In genomic region chr7:50262916-50263690, GRCh38 we compare ENCODE assay signal across 9 cellular contexts. TPM values are rescaled to one million over a fixed set of nuclear protein-coding genes. Genes with fewer than 3 reads are reported as not detected.
DNase-seq lines count a peak whose midpoint lies in the region; ATAC-seq and TF ChIP-seq lines count a peak whose summit lies in the region.
"Had no signal": no experiment of that assay in that cellular context is flagged by ENCODE, and none has a peak within 500 bp of the region (broad histone marks: within the 10 kb centered on the region; RNA-seq: fewer than 3 reads in every experiment).

No MANE protein-coding gene starts in this region.

- POLR2A ChIA-PET in SK-N-SH (lab: Yijun Ruan, JAX) = no interaction called here

- no peaks in the 10 kb centered on the region for H3K79me2 ChIP-seq in SK-N-SH (ENCODE audit: insufficient read depth)

- peaks cover 84% of the 10 kb centered on the region for H3K4me1 Mint-ChIP-seq in activated T-helper 2 cell treated with anti-CD3 and anti-CD28 coated beads, Interferon-gamma antibody, Interleukin-2, Interleukin-4, amounts not matched to agents 10 μg/mL and 5 μg/mL and 100 μg/mL, durations not matched to agents 14 hours and 24 hours and 36 hours (ENCODE audit: low read depth)

- 10 to 23% (median 13%) methylated on average over 1 of the region's 1 CpG for WGBS in psoas muscle, 3 donors
- WGBS in SK-N-SH (ENCODE audit: low lambda C conversion rate) = 13% methylated on average over 1 of the region's 1 CpG

- H3K9me2 ChIP-seq in SK-N-SH = no peaks in the 10 kb centered on the region

- H3K9me3 ChIP-seq in psoas muscle = no peaks in the 10 kb centered on the region
- H3K9me3 ChIP-seq in SK-N-SH = no peaks in the 10 kb centered on the region

- H3K9ac ChIP-seq in SK-N-SH = no peak overlapping the region

- no peak for TF ChIP-seq RAD21 in SK-N-SH (IDR thresholded peaks at IDR 0.05; ENCODE audit: low read length)

- peak overlapping the region; percentile 61 for H3K4me3 Mint-ChIP-seq in activated T-helper 2 cell treated with anti-CD3 and anti-CD28 coated beads, Interferon-gamma antibody, Interleukin-2, Interleukin-4, amounts not matched to agents 10 μg/mL and 5 μg/mL and 100 μg/mL, durations not matched to agents 14 hours and 24 hours and 36 hours (ENCODE audit: low read depth)

- no peak for TF ChIP-seq CTCF in GM20000 (IDR thresholded peaks at IDR 0.05; ENCODE audit: extremely low read depth, missing control alignments)
- TF ChIP-seq CTCF in psoas muscle (IDR thresholded peaks at IDR 0.05) = no peak
- no peak for TF ChIP-seq CTCF in SK-N-SH (IDR thresholded peaks at IDR 0.05)

- H3F3A ChIP-seq in SK-N-SH (replicated peaks; ENCODE audit: insufficient read depth) = no peaks in the 10 kb centered on the region

- DNase-seq in DMS53 treated with DMSO at 0.1 percent for 48 hours (lab: John Stamatoyannopoulos, UW; ENCODE audit: unreplicated experiment) = peak; percentile 37
- peak; percentile 51 for DNase-seq in GM20000 (ENCODE audit: low spot score)
- no peak for DNase-seq in activated T-helper 2 cell treated with anti-CD3 and anti-CD28 coated beads, Interferon-gamma antibody, Interleukin-2, Interleukin-4, amounts not matched to agents 10 μg/mL and 5 μg/mL and 100 μg/mL, durations not matched to agents 14 hours and 24 hours and 36 hours (ENCODE audit: low spot score)
- DNase-seq in psoas muscle = no peak
- DNase-seq in dermis blood vessel endothelial cell = no peak
- DNase-seq in SK-N-SH = no peak
- no peak for DNase-seq in GM03348 (ENCODE audit: low spot score)

- no peaks in the 10 kb centered on the region for H3K4me1 ChIP-seq in psoas muscle
- no peaks in the 10 kb centered on the region; a peak in 2 of 4 replicates for H3K4me1 ChIP-seq in SK-N-SH (ENCODE audit: control insufficient read depth in 1 of 2, insufficient read depth in 2 of 2, low read depth in 1 of 2, low read length in 1 of 2)

- H3K36me3 Mint-ChIP-seq in activated T-helper 2 cell treated with anti-CD3 and anti-CD28 coated beads, Interferon-gamma antibody, Interleukin-2, Interleukin-4, amounts not matched to agents 10 μg/mL and 5 μg/mL and 100 μg/mL, durations not matched to agents 14 hours and 24 hours and 36 hours (ENCODE audit: low read depth) = peaks cover 3% of the 10 kb centered on the region

- H3K4me3 ChIP-seq in psoas muscle (no peak overlapping the region), SK-N-SH (ENCODE audit: low read depth in 2 of 2, low read length in 1 of 2) (no peak overlapping the region)

- peak overlapping the region; percentile 89 for H3K27ac Mint-ChIP-seq in activated T-helper 2 cell treated with anti-CD3 and anti-CD28 coated beads, Interferon-gamma antibody, Interleukin-2, Interleukin-4, amounts not matched to agents 10 μg/mL and 5 μg/mL and 100 μg/mL, durations not matched to agents 14 hours and 24 hours and 36 hours

- ATAC-seq in HG03457 (IDR thresholded peaks at IDR 0.05; ENCODE audit: unreplicated experiment) (peak; percentile 61), psoas muscle (no peak)

- H3K27me3 ChIP-seq in psoas muscle (ENCODE audit: insufficient read depth in 3 of 3, low read length in 2 of 3) (no peaks in the 10 kb centered on the region), SK-N-SH (ENCODE audit: insufficient read depth) (no peaks in the 10 kb centered on the region)

- H4K20me1 ChIP-seq in SK-N-SH (ENCODE audit: insufficient read depth) = no peaks in the 10 kb centered on the region

- H3K36me3 ChIP-seq in psoas muscle (ENCODE audit: insufficient read depth in 1 of 2, low read depth in 1 of 2) (no peaks in the 10 kb centered on the region), SK-N-SH (replicated peaks in 1 of 2; ENCODE audit: control insufficient read depth in 1 of 2, insufficient read depth in 2 of 2, low read length in 1 of 2) (no peaks in the 10 kb centered on the region)

- H3K27me3 Mint-ChIP-seq in activated T-helper 2 cell treated with anti-CD3 and anti-CD28 coated beads, Interferon-gamma antibody, Interleukin-2, Interleukin-4, amounts not matched to agents 10 μg/mL and 5 μg/mL and 100 μg/mL, durations not matched to agents 14 hours and 24 hours and 36 hours (ENCODE audit: low read depth) = no peaks in the 10 kb centered on the region

- peaks cover 6% of the 10 kb centered on the region for H3K9me3 Mint-ChIP-seq in activated T-helper 2 cell treated with anti-CD3 and anti-CD28 coated beads, Interferon-gamma antibody, Interleukin-2, Interleukin-4, amounts not matched to agents 10 μg/mL and 5 μg/mL and 100 μg/mL, durations not matched to agents 14 hours and 24 hours and 36 hours

- H3K27ac ChIP-seq in psoas muscle (no peak overlapping the region), SK-N-SH (ENCODE audit: low read depth in 2 of 2, low read length in 1 of 2) (no peak overlapping the region)

- TF ChIP-seq EP300 in SK-N-SH (IDR thresholded peaks at IDR 0.05; ENCODE audit: borderline replicate concordance in 1 of 2, low read depth in 1 of 2, low read length in 1 of 2) = no peak

- H2AFZ ChIP-seq in SK-N-SH (ENCODE audit: low read depth) = no peak overlapping the region

- intact Hi-C loops in activated T-helper 2 cell treated with anti-CD3 and anti-CD28 coated beads, Interferon-gamma antibody, Interleukin-2, Interleukin-4, amounts not matched to agents 10 μg/mL and 5 μg/mL and 100 μg/mL, durations not matched to agents 14 hours and 24 hours and 36 hours (cut with micrococcal nuclease) = loop anchor here (1.0 to 2.0 kb wide), 3 partner anchors 36 to 90 kb away; no protein-coding TSS in a partner anchor
- intact Hi-C loops in psoas muscle (cut with DNase I) = no loop called here

- no peak overlapping the region for H3K4me2 ChIP-seq in SK-N-SH

- CTCF ChIA-PET in SK-N-SH (lab: Yijun Ruan, JAX) = no interaction called here

TF ChIP-seq in SK-N-SH, 30 proteins besides CTCF, POLR2A, EP300 and RAD21:
- no peak for TF ChIP-seq RXRA (IDR thresholded peaks at IDR 0.05; ENCODE audit: borderline replicate concordance, low read depth)
- no peak for TF ChIP-seq SMC3 (IDR thresholded peaks at IDR 0.05; ENCODE audit: low read depth, low read length)
- no peak for TF ChIP-seq JUND (IDR thresholded peaks at IDR 0.05)
- no peak for TF ChIP-seq MXI1 (IDR thresholded peaks at IDR 0.05; ENCODE audit: low read depth, low read length)
- TF ChIP-seq GATA2 (CRISPR knock-in tag; IDR thresholded peaks at IDR 0.05) = no peak
- TF ChIP-seq EZH2phosphoT487 (IDR thresholded peaks at IDR 0.05; ENCODE audit: borderline replicate concordance, low read depth) = no peak
- no peak for TF ChIP-seq TCF12 (IDR thresholded peaks at IDR 0.05)
- no peak for TF ChIP-seq CHD2 (IDR thresholded peaks at IDR 0.05; ENCODE audit: low read length, partially characterized antibody)
- no peak for TF ChIP-seq MAX (IDR thresholded peaks at IDR 0.05; ENCODE audit: low read depth)
- no peak for TF ChIP-seq TEAD4 (IDR thresholded peaks at IDR 0.05; ENCODE audit: borderline replicate concordance, insufficient read depth)

RNA-seq across cellular contexts. Expression of gene IKZF1, which starts 41.4 kb away (rescaled TPM):
- total RNA-seq in activated T-helper 2 cell treated with anti-CD3 and anti-CD28 coated beads, Interferon-gamma antibody, Interleukin-2, Interleukin-4, amounts not matched to agents 10 μg/mL and 5 μg/mL and 100 μg/mL, durations not matched to agents 14 hours and 24 hours and 36 hours = 360 and 371 TPM in 2 replicates
- 1 to 10 TPM; 1.1 to 2.0 (median 1.6) TPM for total RNA-seq in psoas muscle
- under 1 TPM; 0.18 to 0.37 (median 0.26) TPM for polyA plus RNA-seq in psoas muscle
- 0.17 TPM in 1 of 2 replicates, not detected in the other for total RNA-seq in dermis blood vessel endothelial cell
- polyA plus RNA-seq in SK-N-SH (2012; rRNA removed) = not detected in 2 replicates
- not detected in 2 replicates for polyA plus RNA-seq in SK-N-SH (2012; cell fraction: cytosol; rRNA removed)
- not detected in 2 replicates for polyA plus RNA-seq in SK-N-SH (2012; cell fraction: nucleus; rRNA removed)
- total RNA-seq: glomerular endothelial cell had no signal

Comparison
In these comparisons a context has a peak if more than half of its experiments do, and no peak if none do; other contexts are left out.
1. DNase-seq: peak in DMS53 treated with DMSO at 0.1 percent for 48 hours (single experiment) and GM20000 (single experiment); none in activated T-helper 2 cell treated with anti-CD3 and anti-CD28 coated beads, Interferon-gamma antibody, Interleukin-2, Interleukin-4, amounts not matched to agents 10 μg/mL and 5 μg/mL and 100 μg/mL, durations not matched to agents 14 hours and 24 hours and 36 hours (single experiment), psoas muscle (0 of 2), dermis blood vessel endothelial cell (single experiment), SK-N-SH (single experiment) and GM03348 (single experiment).
2. RNA of gene IKZF1, which starts 41.4 kb away (total RNA-seq): 360 to 371 TPM in activated T-helper 2 cell treated with anti-CD3 and anti-CD28 coated beads, Interferon-gamma antibody, Interleukin-2, Interleukin-4, amounts not matched to agents 10 μg/mL and 5 μg/mL and 100 μg/mL, durations not matched to agents 14 hours and 24 hours and 36 hours; 1.1 to 2.0 TPM in psoas muscle and 0.17 TPM in dermis blood vessel endothelial cell; every median in the first group is over 100 times any median in the second.